In the genomic region with DNA sequence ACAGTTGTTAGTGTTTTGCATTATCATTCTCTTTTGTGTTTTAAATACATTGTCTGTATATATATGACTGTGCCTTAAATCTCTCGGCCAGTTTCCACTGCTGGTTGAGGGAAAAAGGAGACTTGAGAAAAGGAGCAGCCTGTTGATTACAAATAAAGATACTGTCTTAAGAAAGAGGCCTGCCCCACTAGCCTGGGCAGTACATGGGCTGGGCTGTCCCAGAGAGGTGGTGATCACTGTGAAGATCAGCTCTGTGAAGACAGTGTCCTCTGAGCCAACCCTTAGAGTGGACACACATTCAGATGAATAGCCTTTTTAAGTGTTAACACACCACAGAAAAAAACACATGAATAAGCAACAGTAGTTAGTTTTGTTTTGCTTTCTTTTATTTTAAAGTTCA, we compare ENCODE assay signal across 1 cellular context.
TF ChIP-seq lines count a peak whose summit lies in the region.

No MANE protein-coding gene starts in this region.

TF ChIP-seq in A549, 52 proteins besides CTCF, POLR2A, EP300 and RAD21:
- no peak for TF ChIP-seq EHMT2 (IDR thresholded peaks at IDR 0.05; ENCODE audit: low read depth)
- no peak for TF ChIP-seq RARB (CRISPR knock-in tag; IDR thresholded peaks at IDR 0.05)
- TF ChIP-seq JUNB (IDR thresholded peaks at IDR 0.05) = no peak
- no peak for TF ChIP-seq CBX8 (IDR thresholded peaks at IDR 0.05)
- TF ChIP-seq, protein P1, sequence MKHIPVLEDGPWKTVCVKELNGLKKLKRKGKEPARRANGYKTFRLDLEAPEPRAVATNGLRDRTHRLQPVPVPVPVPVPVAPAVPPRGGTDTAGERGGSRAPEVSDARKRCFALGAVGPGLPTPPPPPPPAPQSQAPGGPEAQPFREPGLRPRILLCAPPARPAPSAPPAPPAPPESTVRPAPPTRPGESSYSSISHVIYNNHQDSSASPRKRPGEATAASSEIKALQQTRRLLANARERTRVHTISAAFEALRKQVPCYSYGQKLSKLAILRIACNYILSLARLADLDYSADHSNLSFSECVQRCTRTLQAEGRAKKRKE (CRISPR knock-in tag; IDR thresholded peaks at IDR 0.05; ENCODE audit: low read depth) = no peak
- TF ChIP-seq SREBF2 (IDR thresholded peaks at IDR 0.05) = no peak
- TF ChIP-seq FOSL2 (IDR thresholded peaks at IDR 0.05) = no peak
- no peak for TF ChIP-seq FOSL2 (CRISPR knock-in tag; IDR thresholded peaks at IDR 0.05)
